In genomic region chr11:66638177-66639065, GRCh38 we compare ENCODE assay signal across 7 cellular contexts. TPM values are rescaled to one million over a fixed set of nuclear protein-coding genes. Genes with fewer than 3 reads are reported as not detected.
DNase-seq lines count a peak whose midpoint lies in the region; ATAC-seq and TF ChIP-seq lines count a peak whose summit lies in the region.

Gene RBM4, plus strand, starts transcription at chr11:66638703. Its CDS starts 1,009 bp downstream, at chr11:66639712.

- TF ChIP-seq CTCF in hepatocyte (IDR thresholded peaks at IDR 0.05; ENCODE audit: poor library complexity) = no peak

- 1% methylated on average over 59 of the region's 63 CpGs for WGBS in hepatocyte (ENCODE audit: low lambda C conversion rate, missing lambda C conversion rate)

- DNase-seq in NCI-H2081 (lab: John Stamatoyannopoulos, UW) (peak; percentile 99 to 100), T1000 (lab: John Stamatoyannopoulos, UW) (peak; percentile 98), astrocyte of the hippocampus (ENCODE audit: low read depth, low spot score) (peak; percentile 100), hepatocyte (ENCODE audit: low spot score) (peak; percentile 99), renal cortical epithelial cell (ENCODE audit: low read depth) (peak; percentile 99)

- no peaks in the 10 kb centered on the region for H3K27me3 ChIP-seq in hepatocyte

- peaks cover 50% of the 10 kb centered on the region for H4K20me1 ChIP-seq in hepatocyte (ENCODE audit: insufficient read depth, poor library complexity, severe bottlenecking)

- ATAC-seq in GM18508 (IDR thresholded peaks at IDR 0.05; ENCODE audit: insufficient read depth, unreplicated experiment) (peak; percentile 78), HG03025 (IDR thresholded peaks at IDR 0.05; ENCODE audit: low FRiP score, unreplicated experiment) (peak; percentile 93)

- H3K4me1 ChIP-seq in hepatocyte (ENCODE audit: insufficient read depth) = peaks cover 34% of the 10 kb centered on the region

- peaks cover 91% of the 10 kb centered on the region for H3K79me2 ChIP-seq in hepatocyte

- H3K9me3 ChIP-seq in hepatocyte (ENCODE audit: low read depth) = no peaks in the 10 kb centered on the region

- H3K9me2 ChIP-seq in hepatocyte (replicated peaks; ENCODE audit: insufficient read depth) = no peaks in the 10 kb centered on the region

- no peaks in the 10 kb centered on the region for H3K36me3 ChIP-seq in hepatocyte (replicated peaks; ENCODE audit: insufficient read depth, low read depth)

- H3K4me3 ChIP-seq in hepatocyte = peak within 1 kb of the TSS; percentile 72

- no peak within 1 kb of the TSS for H2AFZ ChIP-seq in hepatocyte

- H3K27ac ChIP-seq in hepatocyte = peak within 1 kb of the TSS; percentile 90

- peak within 1 kb of the TSS; percentile 96 for H3K4me2 ChIP-seq in hepatocyte

RNA-seq across cellular contexts. Expression of gene RBM4, which starts in this region (rescaled TPM):
- total RNA-seq in hepatocyte (129 and 150 TPM in 2 replicates), renal cortical epithelial cell (122 and 200 TPM in 2 replicates)
- 139 and 151 TPM in 2 replicates for polyA plus RNA-seq in hepatocyte

Comparison
In these comparisons a context has a peak if more than half of its experiments do, and no peak if none do; other contexts are left out.
1. Peak in every context shown above with its lines: DNase-seq, ATAC-seq, H3K4me3 ChIP-seq and H3K27ac ChIP-seq.